15 cellular contexts compared by ENCODE assay signal in the genomic region with DNA sequence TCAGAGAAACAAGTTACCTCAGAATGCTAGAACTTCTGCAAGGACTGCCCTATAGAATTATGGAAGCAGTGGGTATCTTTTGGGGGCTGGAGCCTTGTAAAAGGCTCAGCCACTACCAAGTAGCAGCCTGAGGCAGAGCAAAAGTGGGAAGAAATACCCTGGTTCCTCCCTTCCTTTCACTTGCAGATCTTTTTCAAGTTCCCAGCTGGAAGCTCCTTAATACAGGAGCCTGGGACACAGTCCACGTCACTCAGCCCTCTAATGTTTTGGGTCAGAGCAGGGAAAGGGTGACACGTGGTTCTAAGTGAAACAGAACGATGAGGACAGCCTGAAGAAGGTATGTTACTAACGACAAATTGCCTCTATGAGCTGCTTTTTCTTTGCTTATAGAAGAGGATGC.
DNase-seq lines count a peak whose midpoint lies in the region; ATAC-seq lines count a peak whose summit lies in the region.
"Had no signal": no experiment of that assay in that cellular context is flagged by ENCODE, and none has a peak within 500 bp of the region (broad histone marks: within the 10 kb centered on the region; RNA-seq: fewer than 3 reads in every experiment).

No MANE protein-coding gene starts in this region.

- no peaks in the 10 kb centered on the region for H3K27me3 ChIP-seq in NT2/D1 (ENCODE audit: insufficient read depth, insufficient read length)

- no peak overlapping the region for H3K9ac ChIP-seq in NT2/D1 (ENCODE audit: insufficient read length, low read depth)

- no peaks in the 10 kb centered on the region for H3K9me3 ChIP-seq in NT2/D1 (ENCODE audit: insufficient read depth, low read length)

- H3K36me3 ChIP-seq in NT2/D1 (ENCODE audit: insufficient read depth, insufficient read length, low read length) = no peaks in the 10 kb centered on the region

- peak overlapping the region; percentile 5 for H3K27ac ChIP-seq in substantia nigra (ENCODE audit: low read depth, low read length, poor library complexity, severe bottlenecking)

- H3K4me1 ChIP-seq in NT2/D1 (ENCODE audit: insufficient read depth, insufficient read length) = no peaks in the 10 kb centered on the region

- H3K4me3 ChIP-seq in NT2/D1 (ENCODE audit: insufficient read length, low read depth) = no peak overlapping the region
- H3K4me3 ChIP-seq: GM12878 had no signal

- DNase-seq in ELF-1 (ENCODE audit: low read depth, low spot score) (peak; percentile 52), NT2/D1 (ENCODE audit: low read depth, low spot score) (peak; percentile 69), iPS-NIHi7 (ENCODE audit: extremely low spot score) (peak; percentile 12), substantia nigra (lab: John Stamatoyannopoulos, UW) (no peak), HuH-7.5 (ENCODE audit: low spot score) (no peak)
- no peak for DNase-seq in stimulated activated naive CD8-positive, alpha-beta T cell treated with anti-CD3 and anti-CD28 coated beads, Interleukin-15, Interleukin-2, amounts not matched to agents 100 U/mL and 50 U/mL, for 24 hours
- DNase-seq: 8988T; ACHN; C1 segment of cervical spinal cord; Calu3; CD4-positive, alpha-beta T cell; DMS 273 treated with DMSO at 0.1 percent for 48 hours; KG1 had no signal

- no peak for ATAC-seq in GM21723 (IDR thresholded peaks at IDR 0.05; ENCODE audit: unreplicated experiment)
- ATAC-seq in stimulated activated naive CD8-positive, alpha-beta T cell treated with anti-CD3 and anti-CD28 coated beads, Interleukin-15, Interleukin-2, amounts not matched to agents 100 U/mL and 50 U/mL, for 24 hours = no peak
- ATAC-seq: GM12878 had no signal

Comparison
In these comparisons a context has a peak if more than half of its experiments do, and no peak if none do; other contexts are left out.
1. DNase-seq: peak in ELF-1 (single experiment), NT2/D1 (single experiment) and iPS-NIHi7 (single experiment); none in substantia nigra (0 of 49), stimulated activated naive CD8-positive, alpha-beta T cell treated with anti-CD3 and anti-CD28 coated beads, Interleukin-15, Interleukin-2, amounts not matched to agents 100 U/mL and 50 U/mL, for 24 hours (single experiment) and HuH-7.5 (single experiment).